Comparison of ENCODE assay signal across 25 cellular contexts in genomic region chr5:171444582-171444981, GRCh38. TPM values are rescaled to one million over a fixed set of nuclear protein-coding genes. Genes with fewer than 3 reads are reported as not detected.
DNase-seq lines count a peak whose midpoint lies in the region; ATAC-seq and TF ChIP-seq lines count a peak whose summit lies in the region.
"Had no signal": no experiment of that assay in that cellular context is flagged by ENCODE, and none has a peak within 500 bp of the region (broad histone marks: within the 10 kb centered on the region; RNA-seq: fewer than 3 reads in every experiment).

No MANE protein-coding gene starts in this region.

- H3K9me3 ChIP-seq in RWPE2 (ENCODE audit: severe bottlenecking) = no peaks in the 10 kb centered on the region
- no peaks in the 10 kb centered on the region for H3K9me3 ChIP-seq in effector memory CD4-positive, alpha-beta T cell (ENCODE audit: control insufficient read depth, low read length)
- H3K9me3 ChIP-seq: thoracic aorta, vagina had no signal

- ATAC-seq in RWPE2 (ENCODE audit: low read depth) = peak; percentile 42; the same call in 2 of the 3 replicates
- ATAC-seq in esophagus mucosa = peak; percentile 44
- ATAC-seq in omental fat pad (ENCODE audit: low FRiP score) = peak; percentile 53
- ATAC-seq in HG02870 (IDR thresholded peaks at IDR 0.05; ENCODE audit: unreplicated experiment) = no peak
- ATAC-seq: GM12878, SK-N-SH treated with all-trans-retinoic acid at 6 μM for 48 hours had no signal

- TF ChIP-seq CTCF in RWPE2 (IDR thresholded peaks at IDR 0.05; ENCODE audit: poor library complexity, severe bottlenecking) (no peak), omental fat pad (IDR thresholded peaks at IDR 0.05) (no peak), mesothelial cell of epicardium (IDR thresholded peaks at IDR 0.05; ENCODE audit: unreplicated experiment) (no peak)

- H3K4me3 ChIP-seq in RWPE2 (ENCODE audit: severe bottlenecking) = no peak overlapping the region
- H3K4me3 ChIP-seq in effector memory CD4-positive, alpha-beta T cell (ENCODE audit: insufficient read depth, low read depth, low read length, poor library complexity, severe bottlenecking) = no peak overlapping the region
- H3K4me3 ChIP-seq: GM12878, hepatocyte, thoracic aorta, vagina had no signal

- H3K4me1 ChIP-seq in RWPE2 (ENCODE audit: insufficient read depth, poor library complexity, severe bottlenecking) = no peaks in the 10 kb centered on the region
- no peaks in the 10 kb centered on the region for H3K4me1 ChIP-seq in effector memory CD4-positive, alpha-beta T cell (ENCODE audit: control insufficient read depth, insufficient read depth, low read length, poor library complexity, severe bottlenecking)

- H3K4me1 Mint-ChIP-seq in mesothelial cell of epicardium = peaks cover 37% of the 10 kb centered on the region
- H3K4me1 Mint-ChIP-seq: activated naive CD8-positive, alpha-beta T cell treated with anti-CD3 and anti-CD28 coated beads for 36 hours; CD4-positive, alpha-beta memory T cell; immature natural killer cell had no signal

- no peaks in the 10 kb centered on the region for H3K27me3 Mint-ChIP-seq in mesothelial cell of epicardium (ENCODE audit: low read depth)

- no peak overlapping the region for H3K4me3 Mint-ChIP-seq in mesothelial cell of epicardium
- H3K4me3 Mint-ChIP-seq: activated naive CD8-positive, alpha-beta T cell treated with anti-CD3 and anti-CD28 coated beads for 36 hours; CD4-positive, alpha-beta memory T cell; HFFc6; immature natural killer cell had no signal

- peak; percentile 38 for DNase-seq in HCEC 1CT
- peak; percentile 51 for DNase-seq in RWPE2 (ENCODE audit: low spot score)
- no peak for DNase-seq in omental fat pad (ENCODE audit: low spot score)
- no peak for DNase-seq in mesothelial cell of epicardium (ENCODE audit: low spot score in 2 of 2, unreplicated experiment in 2 of 2)
- no peak for DNase-seq in effector memory CD4-positive, alpha-beta T cell
- DNase-seq: activated CD4-positive, alpha-beta T cell treated with anti-CD3 and anti-CD28 coated beads, Interleukin-2, amount 50 U/mL, for 4 hours; activated CD8-positive, alpha-beta memory T cell treated with anti-CD3 and anti-CD28 coated beads, Interleukin-2, amount 50 U/mL, for 4 hours; activated naive CD8-positive, alpha-beta T cell treated with anti-CD3 and anti-CD28 coated beads for 36 hours; CD4-positive, alpha-beta memory T cell; HFFc6; immature natural killer cell; NCI-H510A treated with DMSO at 0.1 percent for 48 hours; occipital lobe; RPMI8226; stimulated activated CD4-positive, alpha-beta T cell treated with anti-CD3 and anti-CD28 coated beads, Interleukin-4, amount 100 ng/mL, for 24 hours; stimulated activated naive CD4-positive, alpha-beta T cell treated with Interleukin-2 at 50 U/mL for 16 hours had no signal

- no peaks in the 10 kb centered on the region for H3K27me3 ChIP-seq in RWPE2 (ENCODE audit: insufficient read depth, poor library complexity, severe bottlenecking)
- no peaks in the 10 kb centered on the region for H3K27me3 ChIP-seq in effector memory CD4-positive, alpha-beta T cell (replicated peaks; ENCODE audit: control insufficient read depth, insufficient read depth, low read length, poor library complexity, severe bottlenecking)
- H3K27me3 ChIP-seq: hepatocyte, vagina had no signal

- no peak overlapping the region for H3K27ac ChIP-seq in RWPE2 (ENCODE audit: poor library complexity, severe bottlenecking)
- no peak overlapping the region for H3K27ac ChIP-seq in effector memory CD4-positive, alpha-beta T cell (ENCODE audit: insufficient read depth, low read length, poor library complexity, severe bottlenecking)
- H3K27ac ChIP-seq: hepatocyte, thoracic aorta, vagina had no signal

- H3K36me3 Mint-ChIP-seq in mesothelial cell of epicardium = no peaks in the 10 kb centered on the region
- H3K36me3 Mint-ChIP-seq: activated naive CD8-positive, alpha-beta T cell treated with anti-CD3 and anti-CD28 coated beads for 36 hours; CD4-positive, alpha-beta memory T cell; immature natural killer cell had no signal

- no peak overlapping the region for H3K27ac Mint-ChIP-seq in mesothelial cell of epicardium
- H3K27ac Mint-ChIP-seq: activated naive CD8-positive, alpha-beta T cell treated with anti-CD3 and anti-CD28 coated beads for 36 hours; activated T-helper 2 cell treated with anti-CD3 and anti-CD28 coated beads, Interferon-gamma antibody, Interleukin-2, Interleukin-4, amounts not matched to agents 10 μg/mL and 5 μg/mL and 100 μg/mL, durations not matched to agents 14 hours and 24 hours and 36 hours; CD4-positive, alpha-beta memory T cell; HFFc6; immature natural killer cell had no signal

- H3K9me3 Mint-ChIP-seq in mesothelial cell of epicardium = no peaks in the 10 kb centered on the region
- H3K9me3 Mint-ChIP-seq: activated naive CD8-positive, alpha-beta T cell treated with anti-CD3 and anti-CD28 coated beads for 36 hours; activated T-helper 2 cell treated with anti-CD3 and anti-CD28 coated beads, Interferon-gamma antibody, Interleukin-2, Interleukin-4, amounts not matched to agents 10 μg/mL and 5 μg/mL and 100 μg/mL, durations not matched to agents 14 hours and 24 hours and 36 hours; CD4-positive, alpha-beta memory T cell; HFFc6; immature natural killer cell had no signal

- no peaks in the 10 kb centered on the region for H3K36me3 ChIP-seq in RWPE2 (ENCODE audit: low read depth)
- H3K36me3 ChIP-seq in effector memory CD4-positive, alpha-beta T cell (ENCODE audit: control insufficient read depth, insufficient read depth, low read length) = no peaks in the 10 kb centered on the region
- H3K36me3 ChIP-seq: thoracic aorta, vagina had no signal

RNA-seq across cellular contexts. Expression of gene FGF18, which starts 25.1 kb away (rescaled TPM):
- total RNA-seq in esophagus mucosa = 0.08 TPM
- 1 to 10 TPM in 3 of 4 donors, under 1 TPM in 1; 0.79 to 7.5 (median 2.1) TPM for total RNA-seq in omental fat pad
- 10.2 to 11.7 TPM (median 11.3 TPM) in 3 replicates for total RNA-seq in mesothelial cell of epicardium
- total RNA-seq: activated T-helper 2 cell treated with anti-CD3 and anti-CD28 coated beads, Interferon-gamma antibody, Interleukin-2, Interleukin-4, amounts not matched to agents 10 μg/mL and 5 μg/mL and 100 μg/mL, durations not matched to agents 14 hours and 24 hours and 36 hours; lung microvascular endothelial cell had no signal

RNA-seq across cellular contexts. Expression of gene NPM1, which starts 56.9 kb away (rescaled TPM):
- total RNA-seq in esophagus mucosa = 922 TPM
- total RNA-seq in omental fat pad = 100 to 1,000 TPM; 384 to 931 (median 640) TPM
- 1,674 to 1,837 TPM (median 1,792 TPM) in 3 replicates for total RNA-seq in mesothelial cell of epicardium

Comparison
In these comparisons a context has a peak if more than half of its experiments do, and no peak if none do; other contexts are left out.
1. DNase-seq: peak in HCEC 1CT (single experiment) and RWPE2 (single experiment); none in omental fat pad (single experiment), mesothelial cell of epicardium (0 of 2) and effector memory CD4-positive, alpha-beta T cell (0 of 3).